Comparison of ENCODE assay signal across 10 cellular contexts in genomic region chr18:3044931-3045698, GRCh38. TPM values are rescaled to one million over a fixed set of nuclear protein-coding genes. Genes with fewer than 3 reads are reported as not detected.
DNase-seq lines count a peak whose midpoint lies in the region; ATAC-seq lines count a peak whose summit lies in the region.
"Had no signal": no experiment of that assay in that cellular context is flagged by ENCODE, and none has a peak within 500 bp of the region (broad histone marks: within the 10 kb centered on the region; RNA-seq: fewer than 3 reads in every experiment).

No MANE protein-coding gene starts in this region.

- intact Hi-C loops in left cardiac atrium (cut with DNase I) (no loop called here), sciatic nerve (cut with DNase I) (no loop called here)

- DNase-seq in NCI-H345 (lab: John Stamatoyannopoulos, UW) = peak; percentile 44
- DNase-seq in NCI-H345 treated with DMSO at 0.1 percent for 48 hours (lab: John Stamatoyannopoulos, UW; ENCODE audit: unreplicated experiment) = no peak
- peak; percentile 24 for DNase-seq in NCI-H748 treated with DMSO at 0.1 percent for 48 hours (lab: John Stamatoyannopoulos, UW)
- peak; percentile 57 for DNase-seq in left cardiac atrium
- peak; percentile 65 for DNase-seq in sciatic nerve (ENCODE audit: low spot score)
- DNase-seq: activated T-cell treated with anti-CD3 and anti-CD28 coated beads, Interleukin-2, amount 50 U/mL, for 4 hours; stimulated activated CD4-positive, alpha-beta T cell treated with anti-CD3 and anti-CD28 coated beads, Interleukin-15, amount 100 ng/mL, for 24 hours had no signal

- ATAC-seq in left cardiac atrium (peak in 1 of 2 donors; percentile 51), sciatic nerve (peak; percentile 34), HG03025 (IDR thresholded peaks at IDR 0.05; ENCODE audit: low FRiP score, unreplicated experiment) (no peak), HG03378 (IDR thresholded peaks at IDR 0.05; ENCODE audit: unreplicated experiment) (no peak), HG03097 (IDR thresholded peaks at IDR 0.05; ENCODE audit: low FRiP score, unreplicated experiment) (no peak)

RNA-seq across cellular contexts. Expression of gene LPIN2, which starts 32.2 kb away (rescaled TPM):
- 10 to 100 TPM; 15.2 to 16.4 TPM for total RNA-seq in left cardiac atrium
- 40.3 TPM for total RNA-seq in sciatic nerve
